8 cellular contexts compared by ENCODE assay signal in the genomic region with DNA sequence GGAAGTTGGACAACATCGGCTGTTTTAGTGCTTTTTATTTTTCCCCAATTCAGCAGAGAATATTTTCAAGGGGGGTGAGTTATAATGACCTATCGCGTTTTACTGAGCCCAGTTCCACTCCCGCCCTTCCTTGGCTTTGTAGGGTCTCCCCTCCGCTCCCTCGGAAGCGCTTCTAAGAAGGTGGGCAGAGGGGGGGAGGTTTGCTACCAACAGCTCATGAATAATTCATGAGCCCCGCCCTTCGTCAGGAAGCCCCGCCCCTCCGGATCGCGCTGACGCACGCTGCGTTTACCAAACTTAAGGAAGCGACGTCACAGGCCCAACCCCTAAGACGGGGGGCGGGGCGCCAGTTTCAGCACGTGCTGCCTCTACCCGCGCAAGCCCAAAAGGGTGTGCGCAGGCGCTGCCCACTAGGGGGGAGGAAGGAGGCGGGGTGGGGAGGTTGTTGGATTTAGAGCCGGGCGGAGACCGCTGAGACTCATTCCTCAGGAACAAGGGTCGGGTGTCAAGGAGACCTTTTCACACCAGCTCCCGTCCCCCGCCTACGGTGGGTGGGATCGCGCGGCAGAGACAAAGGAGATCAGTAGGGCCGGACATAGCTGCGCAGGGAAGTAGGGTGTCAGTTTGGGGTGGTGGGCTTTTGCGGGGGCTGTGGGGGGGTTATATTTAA. TPM values are rescaled to one million over a fixed set of nuclear protein-coding genes. Genes with fewer than 3 reads are reported as not detected.
DNase-seq lines count a peak whose midpoint lies in the region; ATAC-seq, FAIRE-seq and TF ChIP-seq lines count a peak whose summit lies in the region.

No MANE protein-coding gene starts in this region.

- peak; percentile 89 for DNase-seq in GM12892 (ENCODE audit: insufficient read length)
- DNase-seq in NCI-H1694 treated with DMSO at 0.1 percent for 48 hours (lab: John Stamatoyannopoulos, UW): peak; percentile 99
- DNase-seq in T-helper 17 cell: peak; percentile 100
- peak; percentile 100 for DNase-seq in left ventricle myocardium inferior
- DNase-seq in posterior vena cava (ENCODE audit: low spot score): peak; percentile 100
- DNase-seq in upper lobe of right lung: peak; percentile 100

- peak overlapping the region; percentile 86 for H3K4me3 ChIP-seq in left ventricle myocardium inferior
- H3K4me3 ChIP-seq in upper lobe of right lung: peak overlapping the region; percentile 90

- ATAC-seq in HG02884 (IDR thresholded peaks at IDR 0.05; ENCODE audit: unreplicated experiment) (peak; percentile 43), T-helper 17 cell (peak; percentile 68), upper lobe of right lung (peak; percentile 84)

- no peak for FAIRE-seq in GM12892 (lab: Jason Lieb, UNC)

- peaks cover 38% of the 10 kb centered on the region for H3K4me1 Mint-ChIP-seq in T-helper 17 cell

- H3K9me3 ChIP-seq in T-helper 17 cell (ENCODE audit: control insufficient read depth, low read length, poor library complexity, severe bottlenecking): no peaks in the 10 kb centered on the region
- H3K9me3 ChIP-seq in left ventricle myocardium inferior (replicated peaks): no peaks in the 10 kb centered on the region
- no peaks in the 10 kb centered on the region for H3K9me3 ChIP-seq in upper lobe of right lung

- peaks cover 15% of the 10 kb centered on the region for H3K36me3 ChIP-seq in left ventricle myocardium inferior
- H3K36me3 ChIP-seq in upper lobe of right lung: peaks cover 20% of the 10 kb centered on the region

- TF ChIP-seq CTCF in left ventricle myocardium inferior (IDR thresholded peaks at IDR 0.05; ENCODE audit: borderline replicate concordance) (peak; percentile 42), upper lobe of right lung (IDR thresholded peaks at IDR 0.05) (peak; percentile 26)

- H3K27me3 ChIP-seq in left ventricle myocardium inferior (ENCODE audit: low read depth) (no peaks in the 10 kb centered on the region), upper lobe of right lung (no peaks in the 10 kb centered on the region)

- peak overlapping the region; percentile 100 for H3K27ac ChIP-seq in angular gyrus (ENCODE audit: low read depth, low read length)
- peak overlapping the region; percentile 100 for H3K27ac ChIP-seq in left ventricle myocardium inferior (replicated peaks)
- peak overlapping the region; percentile 100 for H3K27ac ChIP-seq in upper lobe of right lung

- intact Hi-C loops in left ventricle myocardium inferior (cut with micrococcal nuclease) (no loop called here), posterior vena cava (cut with DNase I) (no loop called here), upper lobe of right lung (cut with DNase I) (no loop called here)

- no peaks in the 10 kb centered on the region for H3K27me3 Mint-ChIP-seq in T-helper 17 cell

- H3K4me3 Mint-ChIP-seq in T-helper 17 cell: peak overlapping the region; percentile 91

- H3K4me1 ChIP-seq in left ventricle myocardium inferior (peaks cover 51% of the 10 kb centered on the region), upper lobe of right lung (peaks cover 32% of the 10 kb centered on the region)

- H3K36me3 Mint-ChIP-seq in T-helper 17 cell (ENCODE audit: low read depth): peaks cover 3% of the 10 kb centered on the region

- H3K27ac Mint-ChIP-seq in T-helper 17 cell: peak overlapping the region; percentile 98

- peak; percentile 70; the same call in 1 of the 2 replicates for TF ChIP-seq POLR2A in GM12892 (IDR thresholded peaks at IDR 0.05; ENCODE audit: low read depth, low read length)

RNA-seq across cellular contexts. Expression of a gene that starts 0.5 kb away (rescaled TPM):
- 12.8 TPM for polyA plus RNA-seq in GM12892 (2012; ENCODE audit: missing spikeins)
- 10 to 100 TPM; 66.1 to 66.8 TPM for total RNA-seq in T-helper 17 cell
- 23.6 TPM for total RNA-seq in left ventricle myocardium inferior
- 10 to 100 TPM; 19.8 to 21.8 TPM for total RNA-seq in posterior vena cava
- 36.3 TPM for total RNA-seq in upper lobe of right lung

RNA-seq across cellular contexts. Expression of a gene that starts 0.6 kb away (rescaled TPM):
- 4.3 TPM for polyA plus RNA-seq in GM12892 (2012; ENCODE audit: missing spikeins)
- total RNA-seq in T-helper 17 cell (1 to 10 TPM; 5.1 TPM), left ventricle myocardium inferior (4.6 TPM), posterior vena cava (1 to 10 TPM; 2.9 to 3.5 TPM), upper lobe of right lung (4.8 TPM)

RNA-seq across cellular contexts. Expression of a gene that starts 7.2 kb away (rescaled TPM):
- polyA plus RNA-seq in GM12892 (2012; ENCODE audit: missing spikeins): 14.3 TPM
- 10 to 100 TPM; 45.2 to 48.1 TPM for total RNA-seq in T-helper 17 cell
- 10.8 TPM for total RNA-seq in left ventricle myocardium inferior
- 10 to 100 TPM; 16.7 to 23.9 TPM for total RNA-seq in posterior vena cava
- 24.7 TPM for total RNA-seq in upper lobe of right lung

RNA-seq across cellular contexts. Expression of a gene that starts 35.0 kb away (rescaled TPM):
- polyA plus RNA-seq in GM12892 (2012; ENCODE audit: missing spikeins): 0.95 TPM
- total RNA-seq in T-helper 17 cell (1 to 10 TPM; 1.4 to 1.7 TPM), left ventricle myocardium inferior (0.88 TPM), posterior vena cava (under 1 TPM in 1 of 2 donors, not detected in 1; 0.62 TPM), upper lobe of right lung (1.8 TPM)

RNA-seq across cellular contexts. Expression of a gene that starts 49.9 kb away (rescaled TPM):
- 12.6 TPM for polyA plus RNA-seq in GM12892 (2012; ENCODE audit: missing spikeins)
- total RNA-seq in T-helper 17 cell (100 to 1,000 TPM in 1 of 2 donors, 10 to 100 TPM in 1; 94.7 to 104 TPM), left ventricle myocardium inferior (47.5 TPM), posterior vena cava (10 to 100 TPM; 25.3 to 29.1 TPM), upper lobe of right lung (51.8 TPM)

Comparison
In these comparisons a context has a peak if more than half of its experiments do, and no peak if none do; other contexts are left out.
1. Peak in every context shown above with its lines: DNase-seq, ATAC-seq, H3K4me3 ChIP-seq and H3K27ac ChIP-seq.